ENCODE assay signal across 26 cellular contexts in the genomic region with DNA sequence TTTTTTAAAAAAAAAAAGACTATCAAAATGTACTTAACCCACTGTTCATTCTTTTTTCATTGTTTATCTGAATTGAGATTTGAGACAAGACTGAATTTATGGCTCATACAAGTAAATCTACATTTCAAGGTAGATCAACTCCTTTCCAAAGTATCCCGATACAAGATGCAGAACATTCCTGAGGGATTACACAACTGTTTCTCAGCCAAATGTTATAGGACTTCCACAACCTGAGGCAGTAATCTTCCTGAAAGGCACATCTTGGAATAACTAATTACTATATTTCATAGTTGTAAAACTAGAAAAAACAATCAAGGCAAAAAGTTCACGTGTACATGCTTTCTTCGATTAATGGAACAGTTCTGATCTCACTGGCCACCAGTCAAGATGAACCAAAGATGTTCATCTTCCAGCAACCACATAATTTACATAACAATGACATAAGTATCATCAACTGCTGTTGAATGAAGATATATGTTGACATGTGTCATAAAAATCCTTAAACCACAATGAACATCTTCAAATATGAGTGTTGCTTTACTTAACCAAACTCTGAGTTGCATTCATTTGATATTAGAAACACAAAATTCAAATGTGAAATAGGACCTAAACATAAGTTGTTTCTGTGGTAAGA.
A peak's percentile ranks its signal among the peaks of the same experiment; 100 is the strongest.
DNase-seq lines count a peak whose midpoint lies in the region; ATAC-seq and TF ChIP-seq lines count a peak whose summit lies in the region.
"Had no signal": no experiment of that assay in that cellular context is flagged by ENCODE, and none has a peak within 500 bp of the region (broad histone marks: within the 10 kb centered on the region; RNA-seq: fewer than 3 reads in every experiment).

No MANE protein-coding gene starts in this region.

- H3K9me3 ChIP-seq in HEK293 (ENCODE audit: control insufficient read depth, insufficient read depth, low read depth, low read length) = no peaks in the 10 kb centered on the region
- H3K9me3 ChIP-seq: BE2C had no signal

- H3K27ac ChIP-seq in HEK293 (ENCODE audit: extremely low read depth, low read depth, low read length) = no peak overlapping the region
- H3K27ac ChIP-seq in RWPE1 = no peak overlapping the region
- H3K27ac ChIP-seq: neural progenitor cell, parathyroid adenoma had no signal

- H3K4me1 ChIP-seq in HEK293 (ENCODE audit: control insufficient read depth, insufficient read depth, low read length) = no peaks in the 10 kb centered on the region
- H3K4me1 ChIP-seq: neural progenitor cell, parathyroid adenoma had no signal

- DNase-seq in A172 (ENCODE audit: low spot score) (peak; percentile 10), RWPE1 (ENCODE audit: low spot score) (peak; percentile 40), epithelial cell of esophagus (ENCODE audit: low read depth) (peak; percentile 63), left colon (no peak), T-helper 9 cell (no peak), SKM-1 treated with dmso at 0.1 percent for 144 hours (lab: John Stamatoyannopoulos, UW; ENCODE audit: unreplicated experiment) (no peak)
- DNase-seq: activated CD4-positive, alpha-beta memory T cell treated with anti-CD3 and anti-CD28 coated beads, Interleukin-2, amount 10 ng/mL, durations not matched to agents 7 days and 5 days; activated CD4-positive, CD25-positive, alpha-beta regulatory T cell treated with anti-CD3 and anti-CD28 coated beads, Interleukin-2, amount 50 U/mL, for 72 hours; activated CD8-positive, alpha-beta memory T cell treated with anti-CD3 and anti-CD28 coated beads, Interleukin-2, amount 50 U/mL, for 48 hours; aorta; BE2C; CD8-positive, alpha-beta memory T cell; DMS 273 treated with DMSO at 0.1 percent for 48 hours; head of caudate nucleus; MV-4-11; NCI-H2171 treated with DMSO at 0.1 percent for 48 hours; NCI-H526; right cardiac atrium; SIG-M5; stimulated activated CD4-positive, alpha-beta T cell treated with anti-CD3 and anti-CD28 coated beads, Interleukin-2, amount 100 ng/mL, for 48 hours had no signal

- CTCF ChIA-PET in HEK293 (lab: Yijun Ruan, JAX) (no interaction called here), RWPE1 (lab: Yijun Ruan, JAX) (interaction anchor here (0.6 kb wide), 2 partner anchors 465 to 1436 kb away, joined by 3 read pairs; no protein-coding TSS in a partner anchor)

- no peak for TF ChIP-seq CTCF in HEK293 (tag by site-specific recombination; IDR thresholded peaks at IDR 0.05)
- TF ChIP-seq CTCF in RWPE1 (conservative IDR thresholded peaks at IDR 0.05; ENCODE audit: low read depth) = no peak
- no peak for TF ChIP-seq CTCF in epithelial cell of esophagus (IDR thresholded peaks at IDR 0.05; ENCODE audit: insufficient read depth, low read depth, low read length, missing control alignments)

- no peak for ATAC-seq in HG02623 (IDR thresholded peaks at IDR 0.05; ENCODE audit: unreplicated experiment)
- no peak for ATAC-seq in left colon
- ATAC-seq: activated T-helper 17 cell treated with anti-CD3 and anti-CD28 coated beads, Interleukin-2, amount 50 U/mL, for 72 hours; HCT116; right cardiac atrium had no signal

- POLR2A ChIA-PET in HEK293 (lab: Yijun Ruan, JAX) (no interaction called here), RWPE1 (lab: Yijun Ruan, JAX; ENCODE audit: low non-redundant PET) (no interaction called here)

- no peak overlapping the region for H3K4me3 ChIP-seq in HEK293 (ENCODE audit: low read depth, low read length)
- no peak overlapping the region for H3K4me3 ChIP-seq in epithelial cell of esophagus (ENCODE audit: low read length)
- H3K4me3 ChIP-seq: neural progenitor cell had no signal

- intact Hi-C loops in left colon (cut with DNase I, micrococcal nuclease) = no loop called here

- no peaks in the 10 kb centered on the region for H3K36me3 ChIP-seq in HEK293 (ENCODE audit: control insufficient read depth in 2 of 2, insufficient read depth in 1 of 2, low read length in 2 of 2)
- H3K36me3 ChIP-seq: BE2C, neural progenitor cell had no signal

TF ChIP-seq in HEK293, 187 proteins besides CTCF, POLR2A, EP300 and RAD21:
- TF ChIP-seq, protein P1, sequence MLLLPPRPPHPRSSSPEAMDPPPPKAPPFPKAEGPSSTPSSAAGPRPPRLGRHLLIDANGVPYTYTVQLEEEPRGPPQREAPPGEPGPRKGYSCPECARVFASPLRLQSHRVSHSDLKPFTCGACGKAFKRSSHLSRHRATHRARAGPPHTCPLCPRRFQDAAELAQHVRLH (tag by site-specific recombination; IDR thresholded peaks at IDR 0.05) = no peak
- peak; percentile 47 for TF ChIP-seq FEZF1 (tag by site-specific recombination; IDR thresholded peaks at IDR 0.05)
- TF ChIP-seq ZNF10 (tag by site-specific recombination; IDR thresholded peaks at IDR 0.05) = 0 out of 2 replicates have a peak, but pooled peaks have one; percentile 20

Comparison
In these comparisons a context has a peak if more than half of its experiments do, and no peak if none do; other contexts are left out.
1. DNase-seq: peak in A172 (single experiment), RWPE1 (single experiment) and epithelial cell of esophagus (single experiment); none in left colon (0 of 2), T-helper 9 cell (single experiment) and SKM-1 treated with dmso at 0.1 percent for 144 hours (single experiment).